Comparison of ENCODE assay signal across 8 cellular contexts in the genomic region with DNA sequence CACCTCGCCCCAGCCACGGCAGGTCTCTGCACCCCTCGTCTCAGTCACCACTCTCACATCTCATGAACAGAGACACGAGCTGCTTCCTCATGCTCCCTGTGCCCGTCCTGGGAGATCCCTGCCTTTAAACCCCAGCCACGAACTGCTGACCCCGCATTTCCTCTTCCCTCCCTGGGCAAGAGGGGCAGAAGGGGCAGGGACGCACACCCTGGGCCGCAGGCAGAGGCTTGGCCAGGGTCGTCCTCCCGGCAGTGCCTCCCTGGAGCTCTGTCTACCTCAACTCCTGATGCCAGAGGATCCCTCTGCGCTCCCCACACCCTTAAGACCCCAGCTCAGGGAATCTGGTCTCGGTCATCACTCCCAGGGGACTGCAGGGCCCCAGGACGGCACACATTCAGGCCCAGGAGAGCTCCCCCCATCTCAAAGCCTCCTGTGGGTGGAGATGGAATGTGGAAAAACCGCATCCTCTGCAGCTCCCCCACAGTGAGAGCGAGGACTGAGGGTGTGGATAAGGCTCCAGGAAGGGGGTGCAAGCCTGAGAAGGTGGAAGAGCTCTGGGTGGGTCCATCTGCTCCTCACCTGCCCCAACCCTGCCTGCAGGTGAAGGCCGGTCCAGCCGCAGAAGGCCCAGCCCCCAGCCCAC. TPM values are rescaled to one million over a fixed set of nuclear protein-coding genes. Genes with fewer than 3 reads are reported as not detected.
DNase-seq lines count a peak whose midpoint lies in the region; FAIRE-seq and TF ChIP-seq lines count a peak whose summit lies in the region.

No MANE protein-coding gene starts in this region.

- H3K27ac ChIP-seq in RWPE1 (no peak overlapping the region), esophagus squamous epithelium (peak overlapping the region in 1 of 4 donors; percentile 84)

- DNase-seq in GM12891 (ENCODE audit: insufficient read length, low spot score), result no peak
- DNase-seq in RWPE1 (ENCODE audit: low spot score), result peak; percentile 39
- DNase-seq in esophagus squamous epithelium (lab: John Stamatoyannopoulos, UW), result no peak
- DNase-seq in occipital lobe (lab: John Stamatoyannopoulos, UW), result peak; percentile 26
- no peak for DNase-seq in SW480 (ENCODE audit: low spot score)
- DNase-seq in effector CD8-positive, alpha-beta T cell (lab: John Stamatoyannopoulos, UW), result no peak
- DNase-seq in DMS53 (lab: John Stamatoyannopoulos, UW), result no peak
- DNase-seq in GOT3 (lab: John Stamatoyannopoulos, UW), result no peak

- TF ChIP-seq CTCF in RWPE1 (conservative IDR thresholded peaks at IDR 0.05; ENCODE audit: low read depth) (no peak), esophagus squamous epithelium (IDR thresholded peaks at IDR 0.05) (no peak)

- CTCF ChIA-PET in RWPE1 (lab: Yijun Ruan, JAX), result interaction anchor here (0.7 kb wide), 1 partner anchor 151 kb away, joined by 3 read pairs; no protein-coding TSS in a partner anchor

- FAIRE-seq in GM12891 (lab: Jason Lieb, UNC), result peak; percentile 90

- H3K36me3 ChIP-seq in esophagus squamous epithelium, result no peaks in the 10 kb centered on the region

- peak overlapping the region; percentile 58 to 97 (median 92) for H3K4me3 ChIP-seq in esophagus squamous epithelium

- H3K9me3 ChIP-seq in esophagus squamous epithelium, result no peaks in the 10 kb centered on the region

- TF ChIP-seq POLR2A in GM12891 (IDR thresholded peaks at IDR 0.05; ENCODE audit: low read depth, low read length) (no peak; the same call in 1 of the 2 replicates), esophagus squamous epithelium (IDR thresholded peaks at IDR 0.05) (no peak)

- H3K4me1 ChIP-seq in esophagus squamous epithelium, result peaks cover 14 to 61% (median 25%) of the 10 kb centered on the region in 3 donors

- 32% methylated on average over 6 to 10 of the region's 18 CpGs for WGBS in esophagus squamous epithelium, 2 donors

- intact Hi-C loops in esophagus squamous epithelium (cut with DNase I), result no loop called here

- no peaks in the 10 kb centered on the region for H3K27me3 ChIP-seq in esophagus squamous epithelium

- POLR2A ChIA-PET in RWPE1 (lab: Yijun Ruan, JAX; ENCODE audit: low non-redundant PET), result no interaction called here

TF ChIP-seq in GM12891, 5 proteins besides CTCF, POLR2A, EP300 and RAD21:
- TF ChIP-seq SPI1 (IDR thresholded peaks at IDR 0.05; ENCODE audit: low read depth, low read length) (no peak), PAX5 (IDR thresholded peaks at IDR 0.05; ENCODE audit: insufficient read depth, low read length, severe bottlenecking) (no peak), POLR2AphosphoS5 (IDR thresholded peaks at IDR 0.05; ENCODE audit: low read depth, low read length) (no peak), TAF1 (IDR thresholded peaks at IDR 0.05; ENCODE audit: low read depth, low read length) (no peak), POU2F2 (IDR thresholded peaks at IDR 0.05; ENCODE audit: low read depth, low read length) (no peak)

RNA-seq across cellular contexts. Expression of gene BID, which starts 1.2 kb away (rescaled TPM):
- 150 TPM for polyA plus RNA-seq in GM12891 (2012; ENCODE audit: low read depth, missing spikeins)
- total RNA-seq in esophagus squamous epithelium, result 10 to 100 TPM; 10.6 to 32.9 (median 22.7) TPM
- total RNA-seq in occipital lobe, result 46.2 TPM

Comparison
In these comparisons a context has a peak if more than half of its experiments do, and no peak if none do; other contexts are left out.
1. DNase-seq: peak in RWPE1 (single experiment) and occipital lobe (single experiment); none in GM12891 (single experiment), esophagus squamous epithelium (single experiment), SW480 (single experiment), effector CD8-positive, alpha-beta T cell (single experiment), DMS53 (single experiment) and GOT3 (single experiment).